Comparison of ENCODE assay signal across 10 cellular contexts in the genomic region with DNA sequence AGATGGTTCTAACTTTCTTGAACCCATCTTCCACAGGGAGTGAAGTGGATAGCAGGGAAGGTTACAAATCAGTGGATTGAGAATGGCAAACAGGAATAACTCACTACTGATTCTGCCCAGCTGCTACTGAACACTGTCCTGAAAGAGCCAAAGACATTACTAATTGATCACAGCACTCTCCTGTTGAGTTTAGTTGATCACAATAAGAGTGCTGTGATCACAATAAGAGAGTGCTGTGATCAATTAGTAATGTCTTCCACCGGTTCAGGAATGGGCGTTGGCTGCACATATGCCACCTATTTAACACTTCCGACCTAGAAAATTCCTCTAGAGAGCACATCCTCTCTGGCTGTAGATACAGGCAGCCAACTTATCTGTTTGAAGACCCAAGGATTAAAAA. TPM values are rescaled to one million over a fixed set of nuclear protein-coding genes. Genes with fewer than 3 reads are reported as not detected.
A peak's percentile ranks its signal among the peaks of the same experiment; 100 is the strongest.
DNase-seq lines count a peak whose midpoint lies in the region; ATAC-seq and TF ChIP-seq lines count a peak whose summit lies in the region.
"Had no signal": no experiment of that assay in that cellular context is flagged by ENCODE, and none has a peak within 500 bp of the region (broad histone marks: within the 10 kb centered on the region; RNA-seq: fewer than 3 reads in every experiment).

No MANE protein-coding gene starts in this region.

- H3K4me1 ChIP-seq in breast epithelium (no peaks in the 10 kb centered on the region), upper lobe of right lung (no peaks in the 10 kb centered on the region)

- H3K4me3 ChIP-seq in breast epithelium (no peak overlapping the region), upper lobe of right lung (no peak overlapping the region)

- peaks cover 5% of the 10 kb centered on the region for H3K4me1 Mint-ChIP-seq in MCF 10A (ENCODE audit: insufficient read depth, unreplicated experiment)

- H3K27me3 Mint-ChIP-seq in MCF 10A (ENCODE audit: insufficient read depth, unreplicated experiment): peaks cover 20% of the 10 kb centered on the region

- TF ChIP-seq CTCF in MCF 10A (IDR thresholded peaks at IDR 0.05; ENCODE audit: unreplicated experiment): no peak
- TF ChIP-seq CTCF in breast epithelium (IDR thresholded peaks at IDR 0.05): no peak
- TF ChIP-seq CTCF in upper lobe of right lung (IDR thresholded peaks at IDR 0.05): no peak

- no TSS peak for BruUV-seq in MCF 10A (replicated peaks; lab: Mats Ljungman, UMichigan)

- H3K27me3 ChIP-seq in breast epithelium: no peaks in the 10 kb centered on the region
- H3K27me3 ChIP-seq in upper lobe of right lung: no peaks in the 10 kb centered on the region

- no peak for TF ChIP-seq POLR2A in breast epithelium (IDR thresholded peaks at IDR 0.05)

- peak overlapping the region; percentile 33 for H3K4me3 Mint-ChIP-seq in MCF 10A (ENCODE audit: unreplicated experiment)
- H3K4me3 Mint-ChIP-seq: dendritic cell treated with granulocyte-macrophage colony-stimulating factor and Interleukin-4, amounts not matched to agents 40 ng/mL and 50 ng/mL, for 4 days; IgD-negative memory B cell had no signal

- H3K36me3 ChIP-seq in breast epithelium (no peaks in the 10 kb centered on the region), upper lobe of right lung (no peaks in the 10 kb centered on the region)

- no peak overlapping the region for H3K27ac Mint-ChIP-seq in MCF 10A (ENCODE audit: low read depth, unreplicated experiment)
- H3K27ac Mint-ChIP-seq: dendritic cell treated with granulocyte-macrophage colony-stimulating factor and Interleukin-4, amounts not matched to agents 40 ng/mL and 50 ng/mL, for 4 days; IgD-negative memory B cell had no signal

- no peaks in the 10 kb centered on the region for H3K9me3 Mint-ChIP-seq in MCF 10A (ENCODE audit: unreplicated experiment)
- H3K9me3 Mint-ChIP-seq: dendritic cell treated with granulocyte-macrophage colony-stimulating factor and Interleukin-4, amounts not matched to agents 40 ng/mL and 50 ng/mL, for 4 days had no signal

- H3K36me3 Mint-ChIP-seq in MCF 10A (ENCODE audit: insufficient read depth, unreplicated experiment): no peaks in the 10 kb centered on the region

- H3K27ac ChIP-seq in breast epithelium: no peak overlapping the region
- no peak overlapping the region for H3K27ac ChIP-seq in upper lobe of right lung

- DNase-seq in MCF 10A (ENCODE audit: unreplicated experiment) (peak; percentile 77), breast epithelium (ENCODE audit: low spot score in 2 of 2) (no peak), NCI-H774 (lab: John Stamatoyannopoulos, UW) (peak; percentile 24), epidermal melanocyte (ENCODE audit: insufficient read length, low spot score) (peak; percentile 45), upper lobe of right lung (no peak), cerebellar nuclear complex (lab: John Stamatoyannopoulos, UW) (no peak), NK-92 (lab: John Stamatoyannopoulos, UW; ENCODE audit: unreplicated experiment) (no peak)
- DNase-seq in effector CD8-positive, alpha-beta T cell (lab: John Stamatoyannopoulos, UW): no peak

- CTCF ChIA-PET in MCF 10A (lab: Yijun Ruan, JAX): interaction anchor here (0.6 kb wide), 1 partner anchor 70 kb away, joined by 3 read pairs; no protein-coding TSS in a partner anchor

- intact Hi-C loops in MCF 10A (cut with micrococcal nuclease): loop anchor here (2.0 kb wide), 1 partner anchor 55 kb away; the partner anchor contains the start of gene CD300LG
- intact Hi-C loops in breast epithelium (cut with DNase I; ENCODE audit: low total_unique reads): no loop called here
- intact Hi-C loops in upper lobe of right lung (cut with DNase I): no loop called here

- H3K9me3 ChIP-seq in breast epithelium (no peaks in the 10 kb centered on the region), upper lobe of right lung (no peaks in the 10 kb centered on the region)

- ATAC-seq in upper lobe of right lung: peak; percentile 76

- POLR2A ChIA-PET in MCF 10A (lab: Yijun Ruan, JAX): no interaction called here

RNA-seq across cellular contexts. Expression of gene CFAP97D1, which starts 11.4 kb away (rescaled TPM):
- total RNA-seq in MCF 10A (2022): not detected in 2 replicates
- total RNA-seq in breast epithelium: under 1 TPM in 1 of 3 donors, not detected in 2; 0.16 TPM
- total RNA-seq in upper lobe of right lung: not detected

RNA-seq across cellular contexts. Expression of gene DUSP3, which starts 12.8 kb away (rescaled TPM):
- total RNA-seq in MCF 10A (2022): 39.7 and 55.0 TPM in 2 replicates
- 10 to 100 TPM; 51.5 to 74.9 (median 62.6) TPM for total RNA-seq in breast epithelium
- 100.0 TPM for total RNA-seq in upper lobe of right lung

RNA-seq across cellular contexts. Expression of gene SOST, which starts 33.0 kb away (rescaled TPM):
- total RNA-seq in MCF 10A (2022) (not detected in 2 replicates), breast epithelium (not detected), upper lobe of right lung (not detected)

RNA-seq across cellular contexts. Expression of gene MPP3, which starts 41.4 kb away (rescaled TPM):
- 18.7 and 24.5 TPM in 2 replicates for total RNA-seq in MCF 10A (2022)
- 10 to 100 TPM; 24.2 to 26.3 (median 26.2) TPM for total RNA-seq in breast epithelium
- 28.6 TPM for total RNA-seq in upper lobe of right lung

RNA-seq across cellular contexts. Expression of gene CD300LG, which starts 55.4 kb away (rescaled TPM):
- total RNA-seq in MCF 10A (2022) (not detected in 2 replicates), breast epithelium (10 to 100 TPM; 17.9 to 69.2 (median 51.0) TPM), upper lobe of right lung (0.81 TPM)

Comparison
In these comparisons a context has a peak if more than half of its experiments do, and no peak if none do; other contexts are left out.
1. DNase-seq: peak in MCF 10A (single experiment), NCI-H774 (single experiment) and epidermal melanocyte (single experiment); none in breast epithelium (0 of 2), upper lobe of right lung (single experiment), effector CD8-positive, alpha-beta T cell (single experiment), cerebellar nuclear complex (0 of 2) and NK-92 (single experiment).